ENCODE assay signal across 9 cellular contexts in genomic region chr16:31476305-31477219, GRCh38. TPM values are rescaled to one million over a fixed set of nuclear protein-coding genes. Genes with fewer than 3 reads are reported as not detected.
DNase-seq lines count a peak whose midpoint lies in the region; ATAC-seq and TF ChIP-seq lines count a peak whose summit lies in the region.
"Had no signal": no experiment of that assay in that cellular context is flagged by ENCODE, and none has a peak within 500 bp of the region (broad histone marks: within the 10 kb centered on the region; RNA-seq: fewer than 3 reads in every experiment).

No MANE protein-coding gene starts in this region.

- TF ChIP-seq EP300 in neural cell (conservative IDR thresholded peaks at IDR 0.05; ENCODE audit: poor library complexity, severe bottlenecking), result no peak

- H3K9me3 Mint-ChIP-seq in activated CD4-positive, alpha-beta T cell treated with anti-CD3 and anti-CD28 coated beads, Interleukin-2, amount 10 ng/mL, durations not matched to agents 24 days and 14 days, result no peaks in the 10 kb centered on the region
- H3K9me3 Mint-ChIP-seq in effector memory CD8-positive, alpha-beta T cell, result no peaks in the 10 kb centered on the region

- H3F3A ChIP-seq in neural cell (ENCODE audit: insufficient read depth, low read length, poor library complexity, severe bottlenecking), result no peaks in the 10 kb centered on the region

- H3K9ac ChIP-seq in neural cell (ENCODE audit: low read length) (no peak overlapping the region), stomach smooth muscle (ENCODE audit: low read length in 2 of 2) (no peak overlapping the region)

- H3K27ac Mint-ChIP-seq in activated CD4-positive, alpha-beta T cell treated with anti-CD3 and anti-CD28 coated beads, Interleukin-2, amount 10 ng/mL, durations not matched to agents 24 days and 14 days, result peak overlapping the region; percentile 66
- peak overlapping the region; percentile 66 to 81 for H3K27ac Mint-ChIP-seq in effector memory CD8-positive, alpha-beta T cell

- ATAC-seq in GM19023 (IDR thresholded peaks at IDR 0.05; ENCODE audit: unreplicated experiment) (peak; percentile 38), HG03439 (IDR thresholded peaks at IDR 0.05; ENCODE audit: unreplicated experiment) (no peak)
- peak; percentile 84 for ATAC-seq in effector memory CD8-positive, alpha-beta T cell (replicated peaks)

- H3K9me2 ChIP-seq in neural cell (ENCODE audit: insufficient read depth, low read length), result no peaks in the 10 kb centered on the region

- peaks cover 17% of the 10 kb centered on the region for H3K4me1 Mint-ChIP-seq in activated CD4-positive, alpha-beta T cell treated with anti-CD3 and anti-CD28 coated beads, Interleukin-2, amount 10 ng/mL, durations not matched to agents 24 days and 14 days
- H3K4me1 Mint-ChIP-seq in effector memory CD8-positive, alpha-beta T cell (ENCODE audit: low read depth in 2 of 2), result peaks cover 18 to 23% of the 10 kb centered on the region in 2 donors

- no peak overlapping the region for H3K4me2 ChIP-seq in neural cell (ENCODE audit: low read length)

- H3K9me3 ChIP-seq in neural cell (ENCODE audit: low read length) (no peaks in the 10 kb centered on the region), stomach smooth muscle (ENCODE audit: control insufficient read depth in 2 of 2, low read length in 2 of 2) (no peaks in the 10 kb centered on the region)

- TF ChIP-seq RAD21 in neural cell (conservative IDR thresholded peaks at IDR 0.05), result no peak

- no peaks in the 10 kb centered on the region for H4K20me1 ChIP-seq in neural cell (ENCODE audit: insufficient read depth)

- peak overlapping the region; percentile 90 for H3K4me3 Mint-ChIP-seq in activated CD4-positive, alpha-beta T cell treated with anti-CD3 and anti-CD28 coated beads, Interleukin-2, amount 10 ng/mL, durations not matched to agents 24 days and 14 days
- peak overlapping the region; percentile 84 to 87 for H3K4me3 Mint-ChIP-seq in effector memory CD8-positive, alpha-beta T cell

- no peak overlapping the region for H3K27ac ChIP-seq in HL-60 (replicated peaks)
- no peak overlapping the region for H3K27ac ChIP-seq in neural cell (ENCODE audit: low read length)
- peak overlapping the region; percentile 67 for H3K27ac ChIP-seq in stomach smooth muscle (ENCODE audit: low read length)

- H2AFZ ChIP-seq in neural cell (ENCODE audit: low read depth, low read length), result no peak overlapping the region

- H3K36me3 Mint-ChIP-seq in activated CD4-positive, alpha-beta T cell treated with anti-CD3 and anti-CD28 coated beads, Interleukin-2, amount 10 ng/mL, durations not matched to agents 24 days and 14 days (ENCODE audit: low read depth), result no peaks in the 10 kb centered on the region
- peaks cover 11% of the 10 kb centered on the region for H3K36me3 Mint-ChIP-seq in effector memory CD8-positive, alpha-beta T cell (ENCODE audit: insufficient read depth)

- peaks cover 53% of the 10 kb centered on the region for H3K4me1 ChIP-seq in stomach smooth muscle (ENCODE audit: control insufficient read depth, insufficient read depth, low read length)

- H3K27me3 Mint-ChIP-seq in activated CD4-positive, alpha-beta T cell treated with anti-CD3 and anti-CD28 coated beads, Interleukin-2, amount 10 ng/mL, durations not matched to agents 24 days and 14 days, result peaks cover 43% of the 10 kb centered on the region
- H3K27me3 Mint-ChIP-seq in effector memory CD8-positive, alpha-beta T cell, result peaks cover 16 to 20% of the 10 kb centered on the region in 2 donors

- H3K79me2 ChIP-seq in neural cell (replicated peaks; ENCODE audit: insufficient read depth, low read length), result no peaks in the 10 kb centered on the region

- H3K36me3 ChIP-seq in neural cell (ENCODE audit: insufficient read depth, low read length), result no peaks in the 10 kb centered on the region
- H3K36me3 ChIP-seq in stomach smooth muscle (ENCODE audit: control insufficient read depth in 2 of 2, insufficient read depth in 2 of 2, low read length in 2 of 2), result peaks cover 24 to 32% of the 10 kb centered on the region in 2 donors

- in situ Hi-C loops in ACHN (cut with HindIII; ENCODE audit: low pct_ligation_motif_present, low pct_unique_long_range_greater_than_20kb, low sequenced_read_pairs), result no loop called here

- TF ChIP-seq CTCF in HL-60 (IDR thresholded peaks at IDR 0.05; ENCODE audit: insufficient read depth, low read length) (no peak), neural cell (IDR thresholded peaks at IDR 0.05; ENCODE audit: poor library complexity, severe bottlenecking) (no peak)

- H3K4me3 ChIP-seq in HL-60 (replicated peaks; ENCODE audit: insufficient read depth, low read length), result peak overlapping the region; percentile 45
- peak overlapping the region; percentile 65 for H3K4me3 ChIP-seq in neural cell (ENCODE audit: low read length)
- H3K4me3 ChIP-seq in stomach smooth muscle (ENCODE audit: low read length in 2 of 2), result peak overlapping the region in 1 of 2 donors; percentile 29

- intact Hi-C loops in activated CD4-positive, alpha-beta T cell treated with anti-CD3 and anti-CD28 coated beads, Interleukin-2, amount 10 ng/mL, durations not matched to agents 24 days and 14 days (cut with micrococcal nuclease), result loop anchor here (1.0 to 5.0 kb wide), 3 partner anchors 11 to 391 kb away; partner anchors contain the start of gene ARMC5

- peaks cover 27% of the 10 kb centered on the region for H3K27me3 ChIP-seq in HL-60 (ENCODE audit: insufficient read depth, poor library complexity, severe bottlenecking)
- peaks cover 87% of the 10 kb centered on the region for H3K27me3 ChIP-seq in neural cell (ENCODE audit: insufficient read depth, low read depth, low read length)
- H3K27me3 ChIP-seq in stomach smooth muscle (ENCODE audit: control insufficient read depth in 1 of 2, insufficient read depth in 2 of 2, low read length in 2 of 2), result no peaks in the 10 kb centered on the region

- DNase-seq in HL-60 (ENCODE audit: low read depth in 1 of 2, low spot score in 1 of 2), result peak; percentile 55 to 74
- peak; percentile 93 for DNase-seq in activated CD4-positive, alpha-beta T cell treated with anti-CD3 and anti-CD28 coated beads, Interleukin-2, amount 10 ng/mL, durations not matched to agents 24 days and 14 days
- DNase-seq in effector memory CD8-positive, alpha-beta T cell, result peak; percentile 58 to 73 (median 67)
- no peak for DNase-seq in ACHN

TF ChIP-seq in neural cell, 6 proteins besides CTCF, POLR2A, EP300 and RAD21:
- TF ChIP-seq SMC3 (conservative IDR thresholded peaks at IDR 0.05; ENCODE audit: poor library complexity) (no peak), POLR2AphosphoS5 (IDR thresholded peaks at IDR 0.05) (no peak), EZH2 (IDR thresholded peaks at IDR 0.05; ENCODE audit: borderline replicate concordance, insufficient read depth, low read length, poor library complexity, severe bottlenecking) (peak; percentile 50), REST (IDR thresholded peaks at IDR 0.05; ENCODE audit: borderline replicate concordance) (no peak), TAF1 (IDR thresholded peaks at IDR 0.05; ENCODE audit: low read depth) (no peak), MXI1 (conservative IDR thresholded peaks at IDR 0.05; ENCODE audit: poor library complexity, severe bottlenecking) (no peak)

RNA-seq across cellular contexts. Expression of gene TGFB1I1, which starts 4.6 kb away (rescaled TPM):
- total RNA-seq in activated CD4-positive, alpha-beta T cell treated with anti-CD3 and anti-CD28 coated beads, Interleukin-2, amount 10 ng/mL, durations not matched to agents 24 days and 14 days, result 0.49 and 1.5 TPM in 2 replicates
- polyA plus RNA-seq in neural cell, result 0.38 and 2.5 TPM in 2 replicates
- polyA minus RNA-seq in neural cell, result under 0.01 and 0.23 TPM in 2 replicates

RNA-seq across cellular contexts. Expression of gene SLC5A2, which starts 6.4 kb away (rescaled TPM):
- not detected in 2 replicates for total RNA-seq in activated CD4-positive, alpha-beta T cell treated with anti-CD3 and anti-CD28 coated beads, Interleukin-2, amount 10 ng/mL, durations not matched to agents 24 days and 14 days
- polyA plus RNA-seq in neural cell, result not detected in 2 replicates
- polyA minus RNA-seq in neural cell, result not detected in 2 replicates
- total RNA-seq: T-helper 2 cell treated with Interferon-gamma antibody and Interleukin-4, amounts not matched to agents 100 ng/mL and 5 ng/mL, for 36 hours had no signal

RNA-seq across cellular contexts. Expression of gene ARMC5, which starts 17.3 kb away (rescaled TPM):
- 9.9 and 10.5 TPM in 2 replicates for total RNA-seq in activated CD4-positive, alpha-beta T cell treated with anti-CD3 and anti-CD28 coated beads, Interleukin-2, amount 10 ng/mL, durations not matched to agents 24 days and 14 days
- polyA plus RNA-seq in neural cell, result 26.1 and 27.6 TPM in 2 replicates
- polyA minus RNA-seq in neural cell, result 22.2 and 29.9 TPM in 2 replicates

RNA-seq across cellular contexts. Expression of gene RUSF1, which starts 31.6 kb away (rescaled TPM):
- total RNA-seq in activated CD4-positive, alpha-beta T cell treated with anti-CD3 and anti-CD28 coated beads, Interleukin-2, amount 10 ng/mL, durations not matched to agents 24 days and 14 days, result 40.9 and 41.1 TPM in 2 replicates
- polyA plus RNA-seq in neural cell, result 108 and 132 TPM in 2 replicates
- 53.3 and 62.3 TPM in 2 replicates for polyA minus RNA-seq in neural cell

RNA-seq across cellular contexts. Expression of gene ZNF843, which starts 34.0 kb away (rescaled TPM):
- 0.09 and 0.16 TPM in 2 replicates for total RNA-seq in activated CD4-positive, alpha-beta T cell treated with anti-CD3 and anti-CD28 coated beads, Interleukin-2, amount 10 ng/mL, durations not matched to agents 24 days and 14 days
- 0.53 and 0.62 TPM in 2 replicates for polyA plus RNA-seq in neural cell
- polyA minus RNA-seq in neural cell, result 2.4 and 2.8 TPM in 2 replicates
